Comparison of ENCODE assay signal across 7 cellular contexts in genomic region chr12:113174461-113175384, GRCh38. TPM values are rescaled to one million over a fixed set of nuclear protein-coding genes. Genes with fewer than 3 reads are reported as not detected.
DNase-seq lines count a peak whose midpoint lies in the region; ATAC-seq, FAIRE-seq and TF ChIP-seq lines count a peak whose summit lies in the region.

No MANE protein-coding gene starts in this region.

- H3K4me1 ChIP-seq in adrenal gland (replicated peaks in 1 of 2), result peaks cover 0 to 10% of the 10 kb centered on the region in 2 donors
- no peaks in the 10 kb centered on the region for H3K4me1 ChIP-seq in right atrium auricular region
- H3K4me1 ChIP-seq in small intestine (ENCODE audit: control insufficient read depth in 2 of 2, insufficient read depth in 1 of 2, low read depth in 1 of 2, low read length in 1 of 2), result no peaks in the 10 kb centered on the region

- intact Hi-C loops in adrenal gland (cut with DNase I), result loop anchor here (2.0 to 5.0 kb wide), 2 partner anchors 122 to 126 kb away; no protein-coding TSS in a partner anchor

- POLR2A ChIA-PET in T-cell (lab: Charles Lee), result no interaction called here

- WGBS in adrenal gland, 4 donors, result 30 to 51% (median 43%) methylated on average over 9 to 32 of the region's 32 CpGs
- WGBS in small intestine, 3 donors, result 52 to 57% (median 56%) methylated on average over 26 to 32 of the region's 32 CpGs

- H3K36me3 ChIP-seq in adrenal gland (replicated peaks in 1 of 2) (peaks cover 0 to 91% of the 10 kb centered on the region in 2 donors), right atrium auricular region (peaks cover 88% of the 10 kb centered on the region), small intestine (ENCODE audit: control insufficient read depth in 2 of 2, insufficient read depth in 2 of 2, low read length in 2 of 2) (peaks cover 33 to 39% of the 10 kb centered on the region in 2 donors)

- ATAC-seq in HG03571 (IDR thresholded peaks at IDR 0.05; ENCODE audit: unreplicated experiment) (peak; percentile 44), T-cell (replicated peaks in 1 of 4) (peak; percentile 78 to 87 (median 84)), GM19351 (IDR thresholded peaks at IDR 0.05; ENCODE audit: unreplicated experiment) (no peak)

- TF ChIP-seq POLR2A in adrenal gland (IDR thresholded peaks at IDR 0.05), result no peak

- TF ChIP-seq CTCF in adrenal gland (IDR thresholded peaks at IDR 0.05) (peak; percentile 93 to 99 (median 97)), right atrium auricular region (IDR thresholded peaks at IDR 0.05) (peak; percentile 98)

- H3K4me1 Mint-ChIP-seq in T-cell, result peaks cover 3 to 7% (median 5%) of the 10 kb centered on the region in 3 donors

- no peak overlapping the region for H3K27ac ChIP-seq in adrenal gland
- no peak overlapping the region for H3K27ac ChIP-seq in right atrium auricular region
- H3K27ac ChIP-seq in small intestine (ENCODE audit: low read depth in 1 of 2, low read length in 1 of 2), result no peak overlapping the region

- H3K36me3 Mint-ChIP-seq in T-cell, result peaks cover 76% of the 10 kb centered on the region

- no peaks in the 10 kb centered on the region for H3K27me3 Mint-ChIP-seq in T-cell

- no peak overlapping the region for H3K4me3 ChIP-seq in adrenal gland
- H3K4me3 ChIP-seq in right atrium auricular region, result no peak overlapping the region
- no peak overlapping the region for H3K4me3 ChIP-seq in small intestine (ENCODE audit: low read depth in 1 of 2, low read length in 2 of 2)

- no peak overlapping the region for H3K4me3 Mint-ChIP-seq in T-cell

- CTCF ChIA-PET in T-cell (lab: Charles Lee), result interaction anchor here (0.7 to 3.1 kb wide), 11 partner anchors 9 to 182 kb away, joined by 3 to 19 read pairs (median 3); partner anchors contain the start of gene RITA1 (in 1 of the 2)

- no peaks in the 10 kb centered on the region for H3K9me3 Mint-ChIP-seq in T-cell

- peak; percentile 17 for DNase-seq in GDM1 (lab: John Stamatoyannopoulos, UW)
- DNase-seq in T-cell, result peak in 33 of 34 experiments; percentile 27 to 79 (median 64)
- DNase-seq in adrenal gland, result peak; percentile 75 to 91 (median 84)
- peak; percentile 64 for DNase-seq in right atrium auricular region (ENCODE audit: low spot score)
- peak; percentile 53 for DNase-seq in small intestine

- H3K27me3 ChIP-seq in adrenal gland (no peaks in the 10 kb centered on the region), right atrium auricular region (no peaks in the 10 kb centered on the region), small intestine (ENCODE audit: control insufficient read depth in 2 of 2, insufficient read depth in 2 of 2, low read length in 2 of 2) (no peaks in the 10 kb centered on the region)

- no peak for FAIRE-seq in small intestine (lab: Jason Lieb, UNC)

- H3K9me3 ChIP-seq in adrenal gland (replicated peaks in 1 of 3), result no peaks in the 10 kb centered on the region
- H3K9me3 ChIP-seq in right atrium auricular region, result peaks cover 0 to 3% of the 10 kb centered on the region in 2 donors
- no peaks in the 10 kb centered on the region for H3K9me3 ChIP-seq in small intestine (ENCODE audit: control insufficient read depth, low read depth)

- no peak overlapping the region for H3K27ac Mint-ChIP-seq in T-cell

RNA-seq across cellular contexts. Expression of gene DDX54, which starts 10.6 kb away (rescaled TPM):
- total RNA-seq in T-cell (10 to 100 TPM; 86.1 to 100.0 (median 88.0) TPM), adrenal gland (100 to 1,000 TPM in 2 of 8 donors, 10 to 100 TPM in 6; 62.0 to 109 (median 79.9) TPM), right atrium auricular region (10 to 100 TPM; 35.1 to 38.0 TPM)
- polyA plus RNA-seq in adrenal gland (10 to 100 TPM; 27.9 to 60.5 (median 44.4) TPM), small intestine (10 to 100 TPM; 34.9 to 75.6 (median 49.4) TPM)

RNA-seq across cellular contexts. Expression of gene RITA1, which starts 10.8 kb away (rescaled TPM):
- total RNA-seq in T-cell (10 to 100 TPM in 3 of 5 donors, 1 to 10 TPM in 2; 7.8 to 17.8 (median 13.8) TPM), adrenal gland (10 to 100 TPM; 32.5 to 84.1 (median 42.5) TPM), right atrium auricular region (10 to 100 TPM; 18.2 to 25.4 TPM)
- polyA plus RNA-seq in adrenal gland (10 to 100 TPM; 17.5 to 19.6 (median 18.6) TPM), small intestine (10 to 100 TPM; 18.8 to 31.5 (median 20.5) TPM)

RNA-seq across cellular contexts. Expression of gene CFAP73, which starts 25.2 kb away (rescaled TPM):
- under 1 TPM in 2 of 5 donors, not detected in 3; 0.25 to 0.69 TPM for total RNA-seq in T-cell
- under 1 TPM in 2 of 8 donors, not detected in 6; 0.14 to 0.28 TPM for total RNA-seq in adrenal gland
- polyA plus RNA-seq in adrenal gland, result under 1 TPM in 2 of 3 donors, not detected in 1; 0.24 to 0.57 TPM
- not detected for total RNA-seq in right atrium auricular region
- under 1 TPM in 1 of 3 donors, not detected in 2; 0.19 TPM for polyA plus RNA-seq in small intestine

RNA-seq across cellular contexts. Expression of gene RASAL1, which starts 39.2 kb away (rescaled TPM):
- 1 to 10 TPM in 2 of 5 donors, under 1 TPM in 3; 0.43 to 2.9 (median 0.85) TPM for total RNA-seq in T-cell
- 10 to 100 TPM; 22.6 to 90.4 (median 43.3) TPM for total RNA-seq in adrenal gland
- polyA plus RNA-seq in adrenal gland, result 10 to 100 TPM; 38.9 to 54.2 (median 40.7) TPM
- not detected for total RNA-seq in right atrium auricular region
- under 1 TPM in 2 of 3 donors, not detected in 1; 0.16 to 0.81 TPM for polyA plus RNA-seq in small intestine

RNA-seq across cellular contexts. Expression of gene TPCN1, which starts 46.5 kb away (rescaled TPM):
- 10 to 100 TPM; 58.8 to 81.6 (median 73.5) TPM for total RNA-seq in T-cell
- total RNA-seq in adrenal gland, result 100 to 1,000 TPM in 3 of 8 donors, 10 to 100 TPM in 5; 50.4 to 144 (median 90.5) TPM
- 100 to 1,000 TPM in 1 of 3 donors, 10 to 100 TPM in 2; 35.1 to 198 (median 80.6) TPM for polyA plus RNA-seq in adrenal gland
- total RNA-seq in right atrium auricular region, result 10 to 100 TPM; 57.3 to 58.7 TPM
- 10 to 100 TPM; 12.2 to 40.0 (median 28.7) TPM for polyA plus RNA-seq in small intestine

Comparison
In these comparisons a context has a peak if more than half of its experiments do, and no peak if none do; other contexts are left out.
1. DNase-seq: peak in every context shown above with its lines; median percentile 84 in adrenal gland; 64 in T-cell; 64 in right atrium auricular region; 53 in small intestine; 17 in GDM1.